18 cellular contexts compared by ENCODE assay signal in the genomic region with DNA sequence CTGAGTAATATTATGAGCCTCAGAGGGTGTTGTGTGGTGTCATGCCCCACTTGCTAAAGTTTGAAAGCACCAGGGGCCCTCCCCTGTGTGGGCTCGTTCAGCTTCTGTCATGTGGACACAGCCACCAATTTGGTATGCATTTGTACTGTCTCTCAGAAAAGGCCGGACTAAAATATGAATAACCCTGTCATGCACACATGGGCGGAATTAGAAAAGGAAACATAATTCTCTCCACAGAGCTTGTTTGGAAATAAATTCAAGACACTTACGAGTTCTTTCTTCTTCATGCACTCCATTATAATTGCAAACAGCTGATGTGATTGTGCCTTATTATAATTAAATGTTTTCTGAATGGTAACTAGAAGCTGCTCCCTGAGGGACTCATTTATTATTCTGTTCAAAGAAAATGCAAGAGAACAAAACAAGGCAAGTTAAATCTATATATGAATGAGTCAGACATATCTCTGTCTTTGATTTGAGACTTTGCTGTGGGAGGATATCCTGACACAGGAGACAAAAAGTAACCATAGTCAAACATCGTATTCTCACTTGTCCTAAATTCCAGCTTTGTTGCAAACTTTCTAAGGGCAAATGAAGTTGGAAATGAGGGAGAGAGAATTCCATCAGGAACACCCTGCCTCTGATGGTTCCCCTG. TPM values are rescaled to one million over a fixed set of nuclear protein-coding genes. Genes with fewer than 3 reads are reported as not detected.
DNase-seq lines count a peak whose midpoint lies in the region; ATAC-seq and TF ChIP-seq lines count a peak whose summit lies in the region.
"Had no signal": no experiment of that assay in that cellular context is flagged by ENCODE, and none has a peak within 500 bp of the region (broad histone marks: within the 10 kb centered on the region; RNA-seq: fewer than 3 reads in every experiment).

No MANE protein-coding gene starts in this region.

- no peaks in the 10 kb centered on the region for H3K36me3 ChIP-seq in heart left ventricle
- no peaks in the 10 kb centered on the region for H3K36me3 ChIP-seq in esophagus squamous epithelium
- H3K36me3 ChIP-seq: gastroesophageal sphincter, MG63 had no signal

- H3K9me3 ChIP-seq in heart left ventricle (no peaks in the 10 kb centered on the region), esophagus squamous epithelium (no peaks in the 10 kb centered on the region)
- H3K9me3 ChIP-seq: MG63 had no signal

- ATAC-seq in heart left ventricle (peak in 2 of 4 donors; percentile 21 to 66), Right ventricle myocardium superior (ENCODE audit: poor library complexity) (no peak), foreskin keratinocyte (no peak)
- ATAC-seq: effector memory CD8-positive, alpha-beta T cell; gastroesophageal sphincter had no signal

- no peak for TF ChIP-seq CTCF in heart left ventricle (IDR thresholded peaks at IDR 0.05)
- no peak for TF ChIP-seq CTCF in esophagus squamous epithelium (IDR thresholded peaks at IDR 0.05)
- no peak for TF ChIP-seq CTCF in foreskin keratinocyte (conservative IDR thresholded peaks at IDR 0.05)

- H3K27me3 ChIP-seq in heart left ventricle (no peaks in the 10 kb centered on the region), esophagus squamous epithelium (no peaks in the 10 kb centered on the region), foreskin keratinocyte (peaks cover 3% of the 10 kb centered on the region)
- H3K27me3 ChIP-seq: MG63 had no signal

- intact Hi-C loops in heart left ventricle (cut with DNase I) (loop anchor here in 3 of 10 donors (5.0 to 10.0 kb wide), 3 partner anchors 50 to 70 kb away; a partner anchor contains a TSS), Right ventricle myocardium superior (cut with DNase I) (no loop called here), esophagus squamous epithelium (cut with DNase I) (no loop called here)

- 51 to 58% (median 56%) methylated on average over 5 of the region's 5 CpGs for WGBS in heart left ventricle, 4 donors
- 13 to 17% methylated on average over 5 of the region's 5 CpGs for WGBS in esophagus squamous epithelium, 2 donors

- H3K4me3 ChIP-seq in heart left ventricle: no peak overlapping the region
- no peak overlapping the region for H3K4me3 ChIP-seq in esophagus squamous epithelium
- H3K4me3 ChIP-seq: gastroesophageal sphincter, MG63 had no signal

- H3K27ac ChIP-seq in heart left ventricle (peak overlapping the region; percentile 9 to 78 (median 60)), esophagus squamous epithelium (peak overlapping the region in 3 of 4 donors; percentile 2 to 49 (median 18)), foreskin keratinocyte (no peak overlapping the region)
- H3K27ac ChIP-seq: gastroesophageal sphincter had no signal

- H3K4me1 ChIP-seq in heart left ventricle (peaks cover 0 to 8% (median 1%) of the 10 kb centered on the region in 12 donors), esophagus squamous epithelium (peaks cover 11 to 38% (median 13%) of the 10 kb centered on the region in 3 donors), foreskin keratinocyte (no peaks in the 10 kb centered on the region)
- H3K4me1 ChIP-seq: gastroesophageal sphincter had no signal

- TF ChIP-seq POLR2A in heart left ventricle (IDR thresholded peaks at IDR 0.05) (no peak), esophagus squamous epithelium (IDR thresholded peaks at IDR 0.05) (no peak)

- DNase-seq in heart left ventricle (no peak), Right ventricle myocardium superior (no peak), HS-5 (ENCODE audit: low read depth) (peak; percentile 14), esophagus squamous epithelium (lab: John Stamatoyannopoulos, UW) (no peak), superior temporal gyrus (ENCODE audit: extremely low spot score) (peak; percentile 15), HuH-7 (ENCODE audit: low spot score) (no peak), foreskin keratinocyte (no peak), NCI-H2171 treated with DMSO at 0.1 percent for 48 hours (lab: John Stamatoyannopoulos, UW) (no peak)
- DNase-seq: amniotic stem cell; CD8-positive, alpha-beta memory T cell; effector memory CD8-positive, alpha-beta T cell; MG63; T-helper 2 cell had no signal

RNA-seq across cellular contexts. Expression of a gene that starts 39.1 kb away (rescaled TPM):
- total RNA-seq in heart left ventricle: not detected
- under 1 TPM in 1 of 2 donors, not detected in 1; 0.25 TPM for polyA plus RNA-seq in heart left ventricle
- not detected for total RNA-seq in Right ventricle myocardium superior
- not detected for total RNA-seq in esophagus squamous epithelium
- total RNA-seq in foreskin keratinocyte: not detected in 2 replicates
- 0.03 TPM in 1 of 2 replicates, not detected in the other for polyA plus RNA-seq in foreskin keratinocyte
- total RNA-seq: A172; activated T-helper 2 cell treated with anti-CD3 and anti-CD28 coated beads, Interferon-gamma antibody, Interleukin-2, Interleukin-4, amounts not matched to agents 10 μg/mL and 5 μg/mL and 100 μg/mL, durations not matched to agents 14 hours and 24 hours and 36 hours; CD8-positive, alpha-beta memory T cell; gastroesophageal sphincter; myocyte; progenitor cell of endocrine pancreas had no signal

Comparison
In these comparisons a context has a peak if more than half of its experiments do, and no peak if none do; other contexts are left out.
1. DNase-seq: peak in HS-5 (single experiment) and superior temporal gyrus (single experiment); none in heart left ventricle (0 of 5), Right ventricle myocardium superior (single experiment), esophagus squamous epithelium (single experiment), HuH-7 (single experiment), foreskin keratinocyte (0 of 2) and NCI-H2171 treated with DMSO at 0.1 percent for 48 hours (single experiment).